ENCODE assay signal across 8 cellular contexts in genomic region chr4:83535945-83536648, GRCh38. TPM values are rescaled to one million over a fixed set of nuclear protein-coding genes. Genes with fewer than 3 reads are reported as not detected.
DNase-seq lines count a peak whose midpoint lies in the region; ATAC-seq and TF ChIP-seq lines count a peak whose summit lies in the region.

Gene GPAT3 (plus strand): TSS chr4:83536108. CDS start chr4:83536623, 515 bp downstream.

- no peaks in the 10 kb centered on the region for H3K9me3 ChIP-seq in CD8-positive, alpha-beta memory T cell (ENCODE audit: low read length)
- H3K9me3 ChIP-seq in parathyroid adenoma (ENCODE audit: control insufficient read depth, low read length), result no peaks in the 10 kb centered on the region

- POLR2A ChIA-PET in CD8-positive, alpha-beta memory T cell (lab: Charles Lee), result interaction anchor here (1.0 to 1.7 kb wide), 3 partner anchors 11 to 80 kb away, joined by 4 to 5 read pairs (median 4); partner anchors contain the start of genes ABRAXAS1, HELQ and MRPS18C

- H3K9me3 Mint-ChIP-seq in CD8-positive, alpha-beta memory T cell, result no peaks in the 10 kb centered on the region
- H3K9me3 Mint-ChIP-seq in activated naive CD4-positive, alpha-beta T cell treated with anti-CD3 and anti-CD28 coated beads, Interleukin-2, amount 50 U/mL, for 72 hours, result no peaks in the 10 kb centered on the region
- H3K9me3 Mint-ChIP-seq in type B pancreatic cell, result no peaks in the 10 kb centered on the region

- H3K4me3 ChIP-seq in CD8-positive, alpha-beta memory T cell (ENCODE audit: low read length), result peak within 1 kb of the TSS; percentile 72
- peak within 1 kb of the TSS; percentile 91 for H3K4me3 ChIP-seq in parathyroid adenoma (ENCODE audit: low read depth, low read length)

- H3K9ac ChIP-seq in parathyroid adenoma, result no peak within 1 kb of the TSS

- H3K27me3 Mint-ChIP-seq in CD8-positive, alpha-beta memory T cell, result peaks cover 6 to 20% of the 10 kb centered on the region in 2 donors
- peaks cover 65% of the 10 kb centered on the region for H3K27me3 Mint-ChIP-seq in type B pancreatic cell

- peak within 1 kb of the TSS; percentile 87 to 97 (median 93) for H3K4me3 Mint-ChIP-seq in CD8-positive, alpha-beta memory T cell
- peak within 1 kb of the TSS; percentile 97 for H3K4me3 Mint-ChIP-seq in type B pancreatic cell

- H3K4me2 ChIP-seq in parathyroid adenoma (ENCODE audit: low read length), result peak within 1 kb of the TSS; percentile 83

- H3K27ac Mint-ChIP-seq in CD8-positive, alpha-beta memory T cell, result peak within 1 kb of the TSS; percentile 38 to 88 (median 80)
- H3K27ac Mint-ChIP-seq in activated naive CD4-positive, alpha-beta T cell treated with anti-CD3 and anti-CD28 coated beads, Interleukin-2, amount 50 U/mL, for 72 hours, result peak within 1 kb of the TSS; percentile 75
- H3K27ac Mint-ChIP-seq in type B pancreatic cell, result peak within 1 kb of the TSS; percentile 99

- no peaks in the 10 kb centered on the region for H3K27me3 ChIP-seq in CD8-positive, alpha-beta memory T cell (ENCODE audit: insufficient read depth, low read length, poor library complexity, severe bottlenecking)
- no peaks in the 10 kb centered on the region for H3K27me3 ChIP-seq in parathyroid adenoma (ENCODE audit: control insufficient read depth, insufficient read depth, low read length)

- H3K36me3 Mint-ChIP-seq in CD8-positive, alpha-beta memory T cell, result peaks cover 0 to 9% (median 0%) of the 10 kb centered on the region in 3 donors
- H3K36me3 Mint-ChIP-seq in activated naive CD4-positive, alpha-beta T cell treated with anti-CD3 and anti-CD28 coated beads, Interleukin-2, amount 50 U/mL, for 72 hours, result no peaks in the 10 kb centered on the region
- H3K36me3 Mint-ChIP-seq in type B pancreatic cell, result no peaks in the 10 kb centered on the region

- peaks cover 8% of the 10 kb centered on the region for H3K4me1 ChIP-seq in CD8-positive, alpha-beta memory T cell (ENCODE audit: insufficient read depth, low read length)
- no peaks in the 10 kb centered on the region for H3K4me1 ChIP-seq in parathyroid adenoma

- peak within 1 kb of the TSS; percentile 53 for H3K27ac ChIP-seq in CD8-positive, alpha-beta memory T cell (ENCODE audit: low read depth, low read length)
- peak within 1 kb of the TSS; percentile 90 for H3K27ac ChIP-seq in parathyroid adenoma

- no peaks in the 10 kb centered on the region for H3K36me3 ChIP-seq in CD8-positive, alpha-beta memory T cell (ENCODE audit: insufficient read depth, low read length)
- H3K36me3 ChIP-seq in parathyroid adenoma (ENCODE audit: control insufficient read depth, insufficient read depth, low read length), result no peaks in the 10 kb centered on the region

- DNase-seq in CD8-positive, alpha-beta memory T cell, result peak; percentile 43 to 76 (median 59)
- DNase-seq in SKM-1 treated with dmso at 0.1 percent for 144 hours (lab: John Stamatoyannopoulos, UW; ENCODE audit: unreplicated experiment), result peak; percentile 80
- DNase-seq in activated naive CD4-positive, alpha-beta T cell treated with anti-CD3 and anti-CD28 coated beads, Interleukin-2, amount 50 U/mL, for 72 hours (ENCODE audit: low spot score in 2 of 2), result peak; percentile 67 to 88
- DNase-seq in glomerular visceral epithelial cell (ENCODE audit: extremely low spot score), result peak; percentile 72
- peak; percentile 77 for DNase-seq in type B pancreatic cell (ENCODE audit: extremely low spot score, unreplicated experiment)

- H2AFZ ChIP-seq in parathyroid adenoma, result peak within 1 kb of the TSS; percentile 84

- TF ChIP-seq CTCF in parathyroid adenoma (IDR thresholded peaks at IDR 0.05) (no peak), type B pancreatic cell (conservative IDR thresholded peaks at IDR 0.05) (no peak)

- ATAC-seq in GM19455 (IDR thresholded peaks at IDR 0.05; ENCODE audit: unreplicated experiment), result peak; percentile 75
- ATAC-seq in HG03565 (IDR thresholded peaks at IDR 0.05; ENCODE audit: unreplicated experiment), result peak; percentile 49
- peak; percentile 87 to 88 for ATAC-seq in activated naive CD4-positive, alpha-beta T cell treated with anti-CD3 and anti-CD28 coated beads, Interleukin-2, amount 50 U/mL, for 72 hours

- no peaks in the 10 kb centered on the region for H3K79me2 ChIP-seq in parathyroid adenoma

- H3K4me1 Mint-ChIP-seq in CD8-positive, alpha-beta memory T cell, result peaks cover 17 to 37% (median 18%) of the 10 kb centered on the region in 3 donors
- peaks cover 8% of the 10 kb centered on the region for H3K4me1 Mint-ChIP-seq in type B pancreatic cell (ENCODE audit: unreplicated experiment)

- CTCF ChIA-PET in CD8-positive, alpha-beta memory T cell (lab: Charles Lee), result interaction anchor here (0.7 to 1.7 kb wide), 6 partner anchors 12 to 117 kb away, joined by 3 to 7 read pairs (median 4); no protein-coding TSS in a partner anchor

RNA-seq across cellular contexts. Expression of gene GPAT3, which starts in this region (rescaled TPM):
- 1 to 10 TPM; 5.4 to 6.2 TPM for total RNA-seq in CD8-positive, alpha-beta memory T cell
- 6.8 TPM for polyA plus RNA-seq in CD8-positive, alpha-beta memory T cell
- 1 to 10 TPM in 1 of 2 donors, under 1 TPM in 1; 0.74 to 1.0 TPM for total RNA-seq in activated naive CD4-positive, alpha-beta T cell treated with anti-CD3 and anti-CD28 coated beads, Interleukin-2, amount 50 U/mL, for 72 hours
- 11.3 and 53.7 TPM in 2 replicates for total RNA-seq in type B pancreatic cell (ENCODE audit: low replicate concordance)

Comparison
In these comparisons a context has a peak if more than half of its experiments do, and no peak if none do; other contexts are left out.
1. Peak in every context shown above with its lines: DNase-seq, ATAC-seq, H3K4me3 ChIP-seq and H3K27ac ChIP-seq.